Comparison of ENCODE assay signal across 33 cellular contexts in genomic region chr15:48253186-48253585, GRCh38. TPM values are rescaled to one million over a fixed set of nuclear protein-coding genes. Genes with fewer than 3 reads are reported as not detected.
"Had no signal": no experiment of that assay in that cellular context is flagged by ENCODE, and none has a peak within 500 bp of the region (broad histone marks: within the 10 kb centered on the region; RNA-seq: fewer than 3 reads in every experiment).

No MANE protein-coding gene starts in this region.

- FAIRE-seq: colon, frontal cortex, islet of Langerhans, keratinocyte had no signal

- H3K36me3 ChIP-seq: esophagus squamous epithelium, heart right ventricle, left lung, lower lobe of right lung had no signal

- H3K4me3 Mint-ChIP-seq: mesothelial cell of epicardium; naive B cell; naive thymus-derived CD8-positive, alpha-beta T cell had no signal

- ATAC-seq: esophagus mucosa; heart right ventricle; left cardiac atrium; left lung; left ventricle myocardium superior; lower lobe of right lung; mucosa of descending colon; naive thymus-derived CD8-positive, alpha-beta T cell had no signal

- H3K27ac Mint-ChIP-seq: mesothelial cell of epicardium; naive B cell; naive thymus-derived CD8-positive, alpha-beta T cell had no signal

- DNase-seq: dermis blood vessel endothelial cell; dorsolateral prefrontal cortex; effector CD4-positive, alpha-beta T cell; effector memory CD4-positive, alpha-beta T cell; erythroblast; esophagus squamous epithelium; foreskin fibroblast; glutamatergic neuron; head of caudate nucleus; heart right ventricle; hippocampal formation; left cardiac atrium; left lung; left ventricle myocardium superior; lower lobe of right lung; mesenchymal stem cell; mucosa of descending colon; naive B cell; naive thymus-derived CD8-positive, alpha-beta T cell had no signal

- H3K4me1 ChIP-seq: esophagus squamous epithelium, heart right ventricle, left lung, lower lobe of right lung had no signal

- H3K4me3 ChIP-seq: coronary artery, dorsolateral prefrontal cortex, esophagus squamous epithelium, heart right ventricle, left lung, lower lobe of right lung, mucosa of descending colon had no signal

- H3K36me3 Mint-ChIP-seq: mesothelial cell of epicardium; naive B cell; naive thymus-derived CD8-positive, alpha-beta T cell had no signal

- H3K27me3 ChIP-seq: dorsolateral prefrontal cortex had no signal

- H3K27ac ChIP-seq: coronary artery, dorsolateral prefrontal cortex, epithelial cell of prostate, esophagus squamous epithelium, heart right ventricle, left lung, lower lobe of right lung had no signal

- H3K9me3 ChIP-seq: esophagus squamous epithelium, heart right ventricle, left lung, lower lobe of right lung, mucosa of descending colon had no signal

RNA-seq across cellular contexts. Expression of gene SLC12A1, which starts 47.1 kb away (rescaled TPM):
- total RNA-seq: esophagus mucosa; esophagus squamous epithelium; glomerular endothelial cell; heart right ventricle; kidney epithelial cell; left cardiac atrium; left lung; left ventricle myocardium superior; lower leg skin; lower lobe of right lung; lung microvascular endothelial cell; mesenteric fat pad; mucosa of descending colon; myocyte; naive thymus-derived CD8-positive, alpha-beta T cell had no signal
- polyA plus RNA-seq: heart right ventricle; keratinocyte; naive thymus-derived CD8-positive, alpha-beta T cell had no signal
